12 cellular contexts compared by ENCODE assay signal in genomic region chr14:74614508-74615495, GRCh38. TPM values are rescaled to one million over a fixed set of nuclear protein-coding genes. Genes with fewer than 3 reads are reported as not detected.
A peak's percentile ranks its signal among the peaks of the same experiment; 100 is the strongest.
DNase-seq lines count a peak whose midpoint lies in the region; ATAC-seq, FAIRE-seq and TF ChIP-seq lines count a peak whose summit lies in the region.
"Had no signal": no experiment of that assay in that cellular context is flagged by ENCODE, and none has a peak within 500 bp of the region (broad histone marks: within the 10 kb centered on the region; RNA-seq: fewer than 3 reads in every experiment).

No MANE protein-coding gene starts in this region.

- H3K4me2 ChIP-seq in IMR-90 (ENCODE audit: low read depth, low read length) (no peak overlapping the region), astrocyte (ENCODE audit: low read length) (peak overlapping the region; percentile 78)

- intact Hi-C loops in IMR-90 (cut with micrococcal nuclease) = loop anchor here (5.0 kb wide), 1 partner anchor 42 kb away; no protein-coding TSS in a partner anchor
- intact Hi-C loops in left ventricle myocardium inferior (cut with micrococcal nuclease) = no loop called here

- H3K27me3 ChIP-seq in IMR-90 (ENCODE audit: control insufficient read depth, insufficient read depth, low read length) = no peaks in the 10 kb centered on the region
- no peaks in the 10 kb centered on the region for H3K27me3 ChIP-seq in astrocyte (ENCODE audit: insufficient read depth, low read length)
- H3K27me3 ChIP-seq in left ventricle myocardium inferior (ENCODE audit: low read depth) = peaks cover 40% of the 10 kb centered on the region

- 100% methylated on average over 1 of the region's 8 CpGs; no CpG with 5 or more reads in 1 of the 2 experiments for WGBS in IMR-90 (ENCODE audit: extremely low coverage in 2 of 2, insufficient read length in 1 of 2), 2 experiments

- H3K9me3 ChIP-seq in IMR-90 (ENCODE audit: control insufficient read depth, insufficient read depth, low read length) (no peaks in the 10 kb centered on the region), astrocyte (ENCODE audit: insufficient read depth, low read depth, low read length) (no peaks in the 10 kb centered on the region), left ventricle myocardium inferior (replicated peaks) (no peaks in the 10 kb centered on the region)

- peak overlapping the region; percentile 100 for H2BK120ac ChIP-seq in IMR-90 (ENCODE audit: low read depth, low read length)

- CTCF ChIA-PET in IMR-90 (lab: Yijun Ruan, JAX) = interaction anchor here (0.5 to 1.4 kb wide), 2 partner anchors 148 to 190 kb away, joined by 4 read pairs; no protein-coding TSS in a partner anchor

- in situ Hi-C loops in IMR-90 (cut with MboI; ENCODE audit: low sequenced_read_pairs) = no loop called here

- H4K20me1 ChIP-seq in IMR-90 (ENCODE audit: insufficient read depth, low read length) (0 out of 2 replicates have a peak, but pooled peaks cover 2% of the 10 kb centered on the region), astrocyte (ENCODE audit: insufficient read depth, low read length) (peaks cover 11% of the 10 kb centered on the region)

- H2BK5ac ChIP-seq in IMR-90 (ENCODE audit: low read depth, low read length, poor library complexity, severe bottlenecking) = peak overlapping the region; percentile 96

- peaks cover 0 to 64% of the 10 kb centered on the region in 2 experiments; a peak in 2 of 4 replicates for H3K79me1 ChIP-seq in IMR-90 (ENCODE audit: low read depth in 1 of 2, low read length in 2 of 2)

- H3K4me3 Mint-ChIP-seq in astrocyte (ENCODE audit: unreplicated experiment) (peak overlapping the region; percentile 17), nephron (peak overlapping the region; percentile 56 to 70 (median 69))

- H3K9me3 Mint-ChIP-seq in astrocyte (ENCODE audit: unreplicated experiment) (no peaks in the 10 kb centered on the region), nephron (no peaks in the 10 kb centered on the region)

- TF ChIP-seq POLR2A in IMR-90 (IDR thresholded peaks at IDR 0.05; ENCODE audit: low read depth, low read length) = no peak

- H3K4me3 ChIP-seq in IMR-90 (ENCODE audit: insufficient read depth, low read depth, low read length) (no peak overlapping the region), astrocyte (ENCODE audit: insufficient read depth, low read depth, low read length) (peak overlapping the region; percentile 26), left ventricle myocardium inferior (no peak overlapping the region)

- H3K27ac Mint-ChIP-seq in astrocyte (ENCODE audit: unreplicated experiment) (peak overlapping the region; percentile 82), nephron (peak overlapping the region in 2 of 3 experiments; percentile 9 to 52)

- H3K36me3 Mint-ChIP-seq in astrocyte (ENCODE audit: low read depth, unreplicated experiment) = peaks cover 11% of the 10 kb centered on the region
- no peaks in the 10 kb centered on the region for H3K36me3 Mint-ChIP-seq in nephron (ENCODE audit: low read depth)

- H3K27ac ChIP-seq in IMR-90 (ENCODE audit: insufficient read depth, low read length) (no peak overlapping the region), astrocyte (ENCODE audit: low read depth, low read length) (no peak overlapping the region), left ventricle myocardium inferior (replicated peaks) (no peak overlapping the region)

- peak overlapping the region; percentile 100 for H2BK20ac ChIP-seq in IMR-90 (ENCODE audit: low read depth, low read length)

- H2AFZ ChIP-seq in IMR-90 (replicated peaks; ENCODE audit: low read length, poor library complexity) (no peak overlapping the region), astrocyte (ENCODE audit: low read depth, low read length) (no peak overlapping the region)

- H2BK15ac ChIP-seq in IMR-90 (ENCODE audit: low read depth, low read length) = peak overlapping the region; percentile 92

- peak overlapping the region; percentile 68; the same call in 1 of the 2 replicates for H3K23ac ChIP-seq in IMR-90 (ENCODE audit: low read depth, low read length)

- no peak for TF ChIP-seq CTCF in IMR-90 (conservative IDR thresholded peaks at IDR 0.05; ENCODE audit: low read depth, low read length)
- TF ChIP-seq CTCF in astrocyte (IDR thresholded peaks at IDR 0.05; ENCODE audit: insufficient read depth, low read depth, low read length) = no peak
- no peak for TF ChIP-seq CTCF in nephron (IDR thresholded peaks at IDR 0.05; ENCODE audit: unreplicated experiment in 3 of 3)
- TF ChIP-seq CTCF in left ventricle myocardium inferior (IDR thresholded peaks at IDR 0.05; ENCODE audit: borderline replicate concordance) = no peak

- peaks cover 44% of the 10 kb centered on the region for H3K79me2 ChIP-seq in astrocyte (ENCODE audit: insufficient read depth, low read length)

- H3K4me1 Mint-ChIP-seq in astrocyte (ENCODE audit: low read depth, unreplicated experiment) (peaks cover 64% of the 10 kb centered on the region), nephron (peaks cover 35% of the 10 kb centered on the region)

- H3K27me3 Mint-ChIP-seq in astrocyte (ENCODE audit: low read depth, unreplicated experiment) (no peaks in the 10 kb centered on the region), nephron (ENCODE audit: low read depth) (peaks cover 49% of the 10 kb centered on the region)

- no peak for ATAC-seq in IMR-90 (ENCODE audit: low read depth)

- BruUV-seq in IMR-90 (replicated peaks; lab: Mats Ljungman, UMichigan) = no TSS peak

- DNase-seq in EH (ENCODE audit: low read depth) = peak; percentile 73
- no peak for DNase-seq in IMR-90
- DNase-seq in astrocyte (ENCODE audit: low read depth) = peak; percentile 40
- DNase-seq in left ventricle myocardium inferior = no peak
- DNase-seq in NCI-H446 (lab: John Stamatoyannopoulos, UW) = no peak
- DNase-seq in midbrain (lab: John Stamatoyannopoulos, UW) = no peak
- DNase-seq in SKM-1 treated with dmso at 0.1 percent for 144 hours (lab: John Stamatoyannopoulos, UW; ENCODE audit: unreplicated experiment) = no peak
- DNase-seq: MM.1S; stimulated activated CD4-positive, alpha-beta T cell treated with anti-CD3 and anti-CD28 coated beads, Interleukin-4, amount 100 ng/mL, for 1 hour had no signal

- H4K8ac ChIP-seq in IMR-90 (ENCODE audit: low read depth in 2 of 2, low read length in 2 of 2) = peak overlapping the region in 1 of 2 experiments; percentile 98; a peak in 2 of 4 replicates

- dilution Hi-C loops in IMR-90 (cut with HindIII; ENCODE audit: low sequenced_read_pairs, unreplicated experiment) = no loop called here

- H3K4me1 ChIP-seq in IMR-90 (ENCODE audit: control insufficient read depth, insufficient read depth, low read length) (peaks cover 39% of the 10 kb centered on the region), astrocyte (ENCODE audit: insufficient read depth, low read length) (peaks cover 77% of the 10 kb centered on the region), left ventricle myocardium inferior (peaks cover 57% of the 10 kb centered on the region)

- H3K14ac ChIP-seq in IMR-90 (replicated peaks; ENCODE audit: low read depth, low read length) = peak overlapping the region; percentile 92

- POLR2A ChIA-PET in IMR-90 (lab: Charles Lee; ENCODE audit: unreplicated experiment) = interaction anchor here (0.5 kb wide), 1 partner anchor 40 kb away, joined by 3 read pairs; no protein-coding TSS in a partner anchor

- H2AK9ac ChIP-seq in IMR-90 (replicated peaks; ENCODE audit: low read depth, low read length, poor library complexity) = peak overlapping the region; percentile 5

- H3K18ac ChIP-seq in IMR-90 (ENCODE audit: low read depth, low read length) = no peak overlapping the region; the same call in 1 of the 2 replicates

- H3K9me1 ChIP-seq in IMR-90 (ENCODE audit: insufficient read depth, low read length) = peaks cover 46% of the 10 kb centered on the region

- no peak overlapping the region for H3K56ac ChIP-seq in IMR-90 (ENCODE audit: extremely low read depth, insufficient read depth, low read length)

- no peak for FAIRE-seq in astrocyte (lab: Jason Lieb, UNC)
- FAIRE-seq: endometrium, H54 had no signal

- peak overlapping the region; percentile 12; the same call in 1 of the 2 replicates for H4K5ac ChIP-seq in IMR-90 (ENCODE audit: low read depth, low read length)

- peak overlapping the region; percentile 100 for H4K91ac ChIP-seq in IMR-90 (ENCODE audit: insufficient read depth, low read depth, low read length)

- TF ChIP-seq RAD21 in IMR-90 (IDR thresholded peaks at IDR 0.05; ENCODE audit: low read length) = no peak

- H3K36me3 ChIP-seq in IMR-90 (ENCODE audit: control insufficient read depth, insufficient read depth, low read length) = no peaks in the 10 kb centered on the region
- H3K36me3 ChIP-seq in astrocyte (ENCODE audit: insufficient read depth, low read length) = no peaks in the 10 kb centered on the region
- no peaks in the 10 kb centered on the region for H3K36me3 ChIP-seq in left ventricle myocardium inferior

- H3K9ac ChIP-seq in IMR-90 (ENCODE audit: low read depth, low read length) (no peak overlapping the region), astrocyte (ENCODE audit: low read length) (no peak overlapping the region)

- peak overlapping the region; percentile 100 for H3K4ac ChIP-seq in IMR-90 (ENCODE audit: low read depth, low read length)

- peak overlapping the region; percentile 97 for H2AK5ac ChIP-seq in IMR-90 (ENCODE audit: low read depth, low read length)

TF ChIP-seq in IMR-90, 13 proteins besides CTCF, POLR2A, EP300 and RAD21 (continues in another document):
- TF ChIP-seq BHLHE40 (IDR thresholded peaks at IDR 0.05; ENCODE audit: low read depth, low read length) (no peak), MAFK (IDR thresholded peaks at IDR 0.05; ENCODE audit: low read depth, low read length) (no peak), FOS (IDR thresholded peaks at IDR 0.05; ENCODE audit: low read depth, low read length) (no peak), RCOR1 (IDR thresholded peaks at IDR 0.05; ENCODE audit: insufficient replicate concordance, low read length) (no peak), NFE2L2 (IDR thresholded peaks at IDR 0.05; ENCODE audit: low read depth, low read length) (no peak), RFX5 (IDR thresholded peaks at IDR 0.05; ENCODE audit: low read depth, low read length) (no peak), MXI1 (IDR thresholded peaks at IDR 0.05; ENCODE audit: borderline replicate concordance, low read depth, low read length) (no peak), SMC3 (IDR thresholded peaks at IDR 0.05; ENCODE audit: low read depth, low read length) (no peak)
- TF ChIP-seq, protein P1, sequence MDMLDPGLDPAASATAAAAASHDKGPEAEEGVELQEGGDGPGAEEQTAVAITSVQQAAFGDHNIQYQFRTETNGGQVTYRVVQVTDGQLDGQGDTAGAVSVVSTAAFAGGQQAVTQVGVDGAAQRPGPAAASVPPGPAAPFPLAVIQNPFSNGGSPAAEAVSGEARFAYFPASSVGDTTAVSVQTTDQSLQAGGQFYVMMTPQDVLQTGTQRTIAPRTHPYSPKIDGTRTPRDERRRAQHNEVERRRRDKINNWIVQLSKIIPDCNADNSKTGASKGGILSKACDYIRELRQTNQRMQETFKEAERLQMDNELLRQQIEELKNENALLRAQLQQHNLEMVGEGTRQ (IDR thresholded peaks at IDR 0.05; ENCODE audit: low read depth, low read length) = no peak

RNA-seq across cellular contexts. Expression of gene LTBP2, which starts 2.8 kb away (rescaled TPM):
- total RNA-seq in IMR-90 (2012; rRNA removed) (23.8 and 26.7 TPM in 2 replicates), astrocyte (162 and 196 TPM in 2 replicates), left ventricle myocardium inferior (26.5 TPM)
- 79.3 and 81.8 TPM in 2 replicates for polyA plus RNA-seq in IMR-90 (2012; rRNA removed)
- polyA plus RNA-seq in IMR-90 (2012; cell fraction: cytosol; rRNA removed) = 49.1 and 65.1 TPM in 2 replicates
- 57.1 and 111 TPM in 2 replicates for polyA plus RNA-seq in IMR-90 (2012; cell fraction: nucleus; rRNA removed; ENCODE audit: low replicate concordance)

Comparison
In these comparisons a context has a peak if more than half of its experiments do, and no peak if none do; other contexts are left out.
1. DNase-seq: peak in EH (single experiment) and astrocyte (single experiment); none in IMR-90 (single experiment), left ventricle myocardium inferior (single experiment), NCI-H446 (0 of 2), midbrain (single experiment) and SKM-1 treated with dmso at 0.1 percent for 144 hours (single experiment).